8 cellular contexts compared by ENCODE assay signal in the genomic region with DNA sequence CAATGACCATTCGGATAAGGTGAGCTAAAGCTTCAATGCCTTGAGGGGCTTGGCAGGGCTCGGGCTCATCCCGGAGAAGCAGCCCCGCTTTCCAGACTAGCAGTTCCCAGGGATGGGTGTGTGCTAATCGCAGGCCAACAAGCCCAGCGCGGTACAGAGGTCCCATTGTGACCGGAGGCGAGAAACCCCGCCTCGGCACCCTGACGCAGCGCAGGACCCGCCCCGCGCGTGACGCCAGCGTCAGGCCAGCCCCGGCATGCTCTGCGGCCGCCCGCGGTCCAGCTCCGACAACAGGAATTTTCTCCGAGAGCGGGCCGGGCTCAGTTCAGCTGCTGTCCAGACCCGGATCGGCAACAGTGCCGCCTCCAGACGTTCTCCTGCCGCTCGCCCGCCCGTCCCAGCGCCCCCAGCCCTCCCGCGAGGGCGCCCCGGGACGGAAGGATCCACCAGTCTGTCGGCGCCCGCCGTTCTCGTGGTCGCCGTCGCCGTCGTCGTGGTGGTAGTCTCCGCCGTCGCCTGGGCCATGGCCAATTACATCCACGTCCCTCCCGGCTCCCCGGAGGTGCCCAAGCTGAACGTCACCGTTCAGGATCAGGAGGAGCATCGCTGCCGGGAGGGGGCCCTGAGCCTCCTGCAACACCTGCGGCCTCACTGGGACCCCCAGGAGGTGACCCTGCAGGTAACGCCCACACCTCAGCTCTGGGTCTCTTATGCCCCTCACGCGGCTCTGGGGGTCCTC. TPM values are rescaled to one million over a fixed set of nuclear protein-coding genes. Genes with fewer than 3 reads are reported as not detected.
DNase-seq lines count a peak whose midpoint lies in the region; ATAC-seq and TF ChIP-seq lines count a peak whose summit lies in the region.

TSS of gene ETNK1 (plus strand) at position 264 of the 739 bp plus-strand sequence. CDS start at position 524, 260 bp downstream.

- H3K4me1 Mint-ChIP-seq in activated CD8-positive, alpha-beta T cell treated with anti-CD3 and anti-CD28 coated beads for 36 hours (ENCODE audit: low read depth), result peaks cover 33% of the 10 kb centered on the region

- H3K4me3 ChIP-seq in lower lobe of right lung, result peak within 1 kb of the TSS; percentile 80

- H3K36me3 ChIP-seq in lower lobe of right lung, result no peaks in the 10 kb centered on the region

- peaks cover 13% of the 10 kb centered on the region for H3K36me3 Mint-ChIP-seq in activated CD8-positive, alpha-beta T cell treated with anti-CD3 and anti-CD28 coated beads for 36 hours (ENCODE audit: low read depth)

- H3K9me3 Mint-ChIP-seq in activated CD8-positive, alpha-beta T cell treated with anti-CD3 and anti-CD28 coated beads for 36 hours, result no peaks in the 10 kb centered on the region

- no peak; the same call in 1 of the 2 replicates for TF ChIP-seq CTCF in C4-2B (conservative IDR thresholded peaks at IDR 0.05)
- no peak for TF ChIP-seq CTCF in activated CD8-positive, alpha-beta T cell treated with anti-CD3 and anti-CD28 coated beads for 36 hours (IDR thresholded peaks at IDR 0.05)
- TF ChIP-seq CTCF in lower lobe of right lung (IDR thresholded peaks at IDR 0.05), result no peak

- peak; percentile 93 for DNase-seq in NCI-H748 (lab: John Stamatoyannopoulos, UW; ENCODE audit: unreplicated experiment)
- DNase-seq in activated CD8-positive, alpha-beta T cell treated with anti-CD3 and anti-CD28 coated beads for 36 hours, result peak; percentile 89
- DNase-seq in ecto neural progenitor cell (ENCODE audit: low spot score), result peak; percentile 98
- DNase-seq in lower lobe of right lung, result peak; percentile 97
- peak; percentile 73 to 88 (median 81) for DNase-seq in stimulated activated CD4-positive, alpha-beta T cell treated with anti-CD3 and anti-CD28 coated beads, TNF-alpha, amount 100 ng/mL, for 24 hours (ENCODE audit: low read depth in 3 of 3)

- peak within 1 kb of the TSS; percentile 100 for H3K4me3 Mint-ChIP-seq in activated CD8-positive, alpha-beta T cell treated with anti-CD3 and anti-CD28 coated beads for 36 hours

- no peaks in the 10 kb centered on the region for H3K9me3 ChIP-seq in lower lobe of right lung

- ATAC-seq in GM19351 (IDR thresholded peaks at IDR 0.05; ENCODE audit: unreplicated experiment) (peak; percentile 95), HG03521 (IDR thresholded peaks at IDR 0.05; ENCODE audit: unreplicated experiment) (peak; percentile 99), lower lobe of right lung (peak; percentile 99 to 100)
- ATAC-seq in activated CD8-positive, alpha-beta T cell treated with anti-CD3 and anti-CD28 coated beads for 36 hours, result peak; percentile 98

- peaks cover 32% of the 10 kb centered on the region for H3K4me1 ChIP-seq in lower lobe of right lung

- CTCF ChIA-PET in activated CD8-positive, alpha-beta T cell treated with anti-CD3 and anti-CD28 coated beads for 36 hours (lab: Charles Lee), result interaction anchor here (1.9 to 2.2 kb wide), 2 partner anchors 46 to 81 kb away, joined by 5 to 8 read pairs; partner anchors contain the start of gene C2CD5

- peaks cover 4% of the 10 kb centered on the region for H3K27me3 Mint-ChIP-seq in activated CD8-positive, alpha-beta T cell treated with anti-CD3 and anti-CD28 coated beads for 36 hours

- POLR2A ChIA-PET in activated CD8-positive, alpha-beta T cell treated with anti-CD3 and anti-CD28 coated beads for 36 hours (lab: Charles Lee), result interaction anchor here (0.8 to 1.7 kb wide), 7 partner anchors 15 to 968 kb away, joined by 3 to 11 read pairs (median 4); partner anchors contain the start of gene C2CD5

- H3K27ac Mint-ChIP-seq in activated CD8-positive, alpha-beta T cell treated with anti-CD3 and anti-CD28 coated beads for 36 hours, result peak within 1 kb of the TSS; percentile 94

- no peaks in the 10 kb centered on the region for H3K27me3 ChIP-seq in lower lobe of right lung (ENCODE audit: low read depth)

- H3K27ac ChIP-seq in C4-2B, result peak within 1 kb of the TSS; percentile 98
- peak within 1 kb of the TSS; percentile 97 for H3K27ac ChIP-seq in lower lobe of right lung

- intact Hi-C loops in activated CD8-positive, alpha-beta T cell treated with anti-CD3 and anti-CD28 coated beads for 36 hours (cut with micrococcal nuclease), result loop anchor here (2.0 to 5.0 kb wide), 2 partner anchors 83 to 104 kb away; partner anchors contain the start of gene C2CD5
- intact Hi-C loops in lower lobe of right lung (cut with DNase I), result no loop called here

RNA-seq across cellular contexts. Expression of gene ETNK1, which starts in this region (rescaled TPM):
- total RNA-seq in activated CD8-positive, alpha-beta T cell treated with anti-CD3 and anti-CD28 coated beads for 36 hours, result 10 to 100 TPM; 54.9 to 55.2 TPM
- total RNA-seq in lower lobe of right lung, result 82.4 TPM

Comparison
In these comparisons a context has a peak if more than half of its experiments do, and no peak if none do; other contexts are left out.
1. Peak in every context shown above with its lines: DNase-seq, ATAC-seq, H3K4me3 ChIP-seq and H3K27ac ChIP-seq.